Comparison of ENCODE assay signal across 13 cellular contexts in genomic region chr12:1995205-1995896, GRCh38. TPM values are rescaled to one million over a fixed set of nuclear protein-coding genes. Genes with fewer than 3 reads are reported as not detected.
A peak's percentile ranks its signal among the peaks of the same experiment; 100 is the strongest.
DNase-seq lines count a peak whose midpoint lies in the region; TF ChIP-seq lines count a peak whose summit lies in the region.
"Had no signal": no experiment of that assay in that cellular context is flagged by ENCODE, and none has a peak within 500 bp of the region (broad histone marks: within the 10 kb centered on the region; RNA-seq: fewer than 3 reads in every experiment).

No MANE protein-coding gene starts in this region.

- no peak for TF ChIP-seq CTCF in H9 (conservative IDR thresholded peaks at IDR 0.05)

- H3K23me2 ChIP-seq in H9 (ENCODE audit: insufficient read length, low read depth, low read length, poor library complexity, severe bottlenecking) = no peaks in the 10 kb centered on the region

- no CpG with 5 or more reads among the region's 4 CpGs for WGBS in H9 (ENCODE audit: extremely low coverage, insufficient read length, low lambda C conversion rate)

- H3K4me3 Mint-ChIP-seq in CD4-positive, alpha-beta memory T cell = peak overlapping the region in 3 of 8 donors; percentile 3 to 23 (median 15)
- peak overlapping the region in 1 of 2 experiments; percentile 24; a peak in 2 of 5 replicates for H3K4me3 Mint-ChIP-seq in H9
- H3K4me3 Mint-ChIP-seq: activated T-helper 1 cell treated with anti-CD3 and anti-CD28 coated beads, Interleukin-12 subunit alpha, Interleukin-12 subunit beta, Interleukin-2, Interleukin-4 antibody, amounts not matched to agents 30 ng/mL and 10 ng/mL and 1 ng/mL, durations not matched to agents 14 hours and 24 hours and 36 hours had no signal

- peaks cover 38% of the 10 kb centered on the region for H3K4me1 ChIP-seq in CD4-positive, alpha-beta memory T cell (ENCODE audit: insufficient read depth, low read length)
- H3K4me1 ChIP-seq in H9 (ENCODE audit: insufficient read depth, low read length) = peaks cover 9% of the 10 kb centered on the region
- peaks cover 29% of the 10 kb centered on the region for H3K4me1 ChIP-seq in iPS-18a (ENCODE audit: control insufficient read depth, low read depth, low read length)

- H3K4ac ChIP-seq in H9 (ENCODE audit: low read depth, low read length) = no peak overlapping the region

- CTCF ChIA-PET in CD4-positive, alpha-beta memory T cell (lab: Charles Lee; ENCODE audit: partially characterized antibody) = interaction anchor here (1.4 to 1.9 kb wide), 2 partner anchors 12 to 55 kb away, joined by 4 to 13 read pairs; no protein-coding TSS in a partner anchor

- H4K8ac ChIP-seq in H9 (replicated peaks; ENCODE audit: insufficient read length, low read depth, low read length) = no peak overlapping the region

- no peak overlapping the region for H3K56ac ChIP-seq in H9 (ENCODE audit: insufficient read length, low read depth, low read length)

- H3K23ac ChIP-seq in H9 (ENCODE audit: insufficient read length, low read depth, low read length) = no peak overlapping the region

- intact Hi-C loops in CD4-positive, alpha-beta memory T cell (cut with micrococcal nuclease) = no loop called here

- peaks cover 38 to 51% (median 45%) of the 10 kb centered on the region in 4 donors for H3K4me1 Mint-ChIP-seq in CD4-positive, alpha-beta memory T cell
- H3K4me1 Mint-ChIP-seq in H9 = peaks cover 47 to 50% of the 10 kb centered on the region in 2 experiments

- H3K9me3 ChIP-seq in CD4-positive, alpha-beta memory T cell (ENCODE audit: control insufficient read depth in 1 of 2, low read length in 2 of 2) = no peaks in the 10 kb centered on the region
- H3K9me3 ChIP-seq in H9 (ENCODE audit: control insufficient read depth, low read depth, low read length) (no peaks in the 10 kb centered on the region), iPS-18a (ENCODE audit: control insufficient read depth, low read depth, low read length) (no peaks in the 10 kb centered on the region)
- H3K9me3 ChIP-seq: right atrium auricular region had no signal

- no peaks in the 10 kb centered on the region for H3K79me2 ChIP-seq in H9 (ENCODE audit: insufficient read depth, low read length)

- H2BK20ac ChIP-seq in H9 (ENCODE audit: low read depth, low read length, poor library complexity, severe bottlenecking) = no peak overlapping the region

- H3K27ac Mint-ChIP-seq in CD4-positive, alpha-beta memory T cell = peak overlapping the region in 6 of 7 donors; percentile 30 to 95 (median 71)
- H3K27ac Mint-ChIP-seq in H9 = peak overlapping the region; percentile 22 to 79 (median 72); a peak in 6 of 7 replicates
- H3K27ac Mint-ChIP-seq: activated T-helper 1 cell treated with anti-CD3 and anti-CD28 coated beads, Interleukin-12 subunit alpha, Interleukin-12 subunit beta, Interleukin-2, Interleukin-4 antibody, amounts not matched to agents 30 ng/mL and 10 ng/mL and 1 ng/mL, durations not matched to agents 14 hours and 24 hours and 36 hours had no signal

- peaks cover 3% of the 10 kb centered on the region for H3K79me1 ChIP-seq in H9 (ENCODE audit: insufficient read depth, low read depth, low read length, poor library complexity, severe bottlenecking)

- no peaks in the 10 kb centered on the region for H3K9me3 Mint-ChIP-seq in CD4-positive, alpha-beta memory T cell
- no peaks in the 10 kb centered on the region for H3K9me3 Mint-ChIP-seq in H9
- H3K9me3 Mint-ChIP-seq: activated T-helper 1 cell treated with anti-CD3 and anti-CD28 coated beads, Interleukin-12 subunit alpha, Interleukin-12 subunit beta, Interleukin-2, Interleukin-4 antibody, amounts not matched to agents 30 ng/mL and 10 ng/mL and 1 ng/mL, durations not matched to agents 14 hours and 24 hours and 36 hours had no signal

- no peak overlapping the region for H2AFZ ChIP-seq in H9 (ENCODE audit: low read length)

- H2BK15ac ChIP-seq in H9 (ENCODE audit: low read depth, low read length) = no peak overlapping the region

- DNase-seq in CD4-positive, alpha-beta memory T cell = no peak
- DNase-seq in H9 (no peak), RPMI7951 (ENCODE audit: low read depth) (peak; percentile 25), NCI-H2029 (lab: John Stamatoyannopoulos, UW) (no peak), NCI-H1105 treated with DMSO at 0.1 percent for 48 hours (lab: John Stamatoyannopoulos, UW) (no peak), NCI-H446 treated with DMSO at 0.1 percent for 48 hours (lab: John Stamatoyannopoulos, UW) (no peak), Ammon's horn (ENCODE audit: low spot score) (no peak)

- H3K36me3 ChIP-seq in CD4-positive, alpha-beta memory T cell (ENCODE audit: insufficient read depth, low read length) = no peaks in the 10 kb centered on the region
- peaks cover 7% of the 10 kb centered on the region for H3K36me3 ChIP-seq in iPS-18a (ENCODE audit: control insufficient read depth, low read depth, low read length)

- POLR2A ChIA-PET in CD4-positive, alpha-beta memory T cell (lab: Charles Lee; ENCODE audit: partially characterized antibody) = interaction anchor here (1.0 to 1.7 kb wide), 5 partner anchors 9 to 199 kb away, joined by 4 to 10 read pairs (median 4); partner anchors contain the start of gene DCP1B

- no peak overlapping the region for H3K4me2 ChIP-seq in H9 (ENCODE audit: insufficient read depth, insufficient read length, low read length)

- no peak overlapping the region for H2BK5ac ChIP-seq in H9 (ENCODE audit: insufficient read length, low read length)

- H2BK12ac ChIP-seq in H9 (ENCODE audit: insufficient read length, low read depth, low read length) = no peak overlapping the region

- H3T11ph ChIP-seq in H9 (ENCODE audit: low read length) = no peak overlapping the region

- H3K4me3 ChIP-seq in CD4-positive, alpha-beta memory T cell (ENCODE audit: low read length in 2 of 2) = no peak overlapping the region
- H3K4me3 ChIP-seq in iPS-18a (ENCODE audit: low read length) = peak overlapping the region; percentile 28
- H3K4me3 ChIP-seq: cardiac muscle cell, right atrium auricular region had no signal

- no peak overlapping the region for H4K91ac ChIP-seq in H9 (ENCODE audit: insufficient read length, low read depth, low read length)

- no peak overlapping the region for H3K18ac ChIP-seq in H9 (ENCODE audit: insufficient read length, low read depth, low read length)

- H3K9ac ChIP-seq in H9 (ENCODE audit: extremely low read depth, insufficient read length, low read length) (no peak overlapping the region), iPS-18a (ENCODE audit: low read length) (no peak overlapping the region)

- H2BK120ac ChIP-seq in H9 (ENCODE audit: low read depth, low read length, poor library complexity, severe bottlenecking) = no peak overlapping the region

- H3K27ac ChIP-seq in CD4-positive, alpha-beta memory T cell (ENCODE audit: low read depth, low read length) = no peak overlapping the region
- H3K27ac ChIP-seq in H9 (ENCODE audit: insufficient read length, low read depth, low read length) (no peak overlapping the region), iPS-18a (ENCODE audit: low read length) (no peak overlapping the region)
- H3K27ac ChIP-seq: cardiac muscle cell, right atrium auricular region, RWPE1 had no signal

- H3K27me3 Mint-ChIP-seq in CD4-positive, alpha-beta memory T cell = no peaks in the 10 kb centered on the region
- H3K27me3 Mint-ChIP-seq in H9 (ENCODE audit: low read depth) = no peaks in the 10 kb centered on the region

- no peaks in the 10 kb centered on the region for H3K27me3 ChIP-seq in CD4-positive, alpha-beta memory T cell (ENCODE audit: insufficient read depth, low read length)
- no peaks in the 10 kb centered on the region for H3K27me3 ChIP-seq in H9 (ENCODE audit: insufficient read depth, low read length)
- H3K27me3 ChIP-seq in iPS-18a (ENCODE audit: control insufficient read depth, insufficient read depth, low read length) = no peaks in the 10 kb centered on the region
- H3K27me3 ChIP-seq: cardiac muscle cell, right atrium auricular region had no signal

- H2AK5ac ChIP-seq in H9 (ENCODE audit: insufficient read length, low read length) = no peak overlapping the region

- H4K20me1 ChIP-seq in H9 (ENCODE audit: control insufficient read depth, insufficient read depth, insufficient read length) = no peaks in the 10 kb centered on the region

- no peak overlapping the region for H3K14ac ChIP-seq in H9 (ENCODE audit: insufficient read depth, low read length)

- peaks cover 51 to 53% of the 10 kb centered on the region in 2 donors for H3K36me3 Mint-ChIP-seq in CD4-positive, alpha-beta memory T cell
- peaks cover 11 to 28% (median 18%) of the 10 kb centered on the region in 3 experiments; a peak in 6 of 7 replicates for H3K36me3 Mint-ChIP-seq in H9 (ENCODE audit: insufficient read depth in 1 of 3, low read depth in 3 of 3)

- H4K5ac ChIP-seq in H9 (ENCODE audit: insufficient read length, low read depth, low read length) = no peak overlapping the region

RNA-seq across cellular contexts. Expression of gene DCP1B, which starts 8.9 kb away (rescaled TPM):
- total RNA-seq in CD4-positive, alpha-beta memory T cell = 10 to 100 TPM; 25.5 to 26.9 TPM
- 10 to 100 TPM; 16.2 to 29.2 TPM for polyA plus RNA-seq in CD4-positive, alpha-beta memory T cell
- 11.2 and 13.2 TPM in 2 replicates for total RNA-seq in H9 (2021)
- total RNA-seq in RPMI7951 (2014; rRNA removed; shearing (Covaris generic)) = 9.0 and 11.2 TPM in 2 replicates

RNA-seq across cellular contexts. Expression of gene CACNA1C, which starts 57.4 kb away (rescaled TPM):
- total RNA-seq in CD4-positive, alpha-beta memory T cell = under 1 TPM; 0.06 to 0.08 TPM
- polyA plus RNA-seq in CD4-positive, alpha-beta memory T cell = under 1 TPM; 0.05 to 0.21 TPM
- total RNA-seq in H9 (2021) = 0.81 and 1.1 TPM in 2 replicates
- total RNA-seq in RPMI7951 (2014; rRNA removed; shearing (Covaris generic)) = 0.98 and 1.6 TPM in 2 replicates
- total RNA-seq: epithelial cell of proximal tubule had no signal
